ENCODE assay signal across 8 cellular contexts in the genomic region with DNA sequence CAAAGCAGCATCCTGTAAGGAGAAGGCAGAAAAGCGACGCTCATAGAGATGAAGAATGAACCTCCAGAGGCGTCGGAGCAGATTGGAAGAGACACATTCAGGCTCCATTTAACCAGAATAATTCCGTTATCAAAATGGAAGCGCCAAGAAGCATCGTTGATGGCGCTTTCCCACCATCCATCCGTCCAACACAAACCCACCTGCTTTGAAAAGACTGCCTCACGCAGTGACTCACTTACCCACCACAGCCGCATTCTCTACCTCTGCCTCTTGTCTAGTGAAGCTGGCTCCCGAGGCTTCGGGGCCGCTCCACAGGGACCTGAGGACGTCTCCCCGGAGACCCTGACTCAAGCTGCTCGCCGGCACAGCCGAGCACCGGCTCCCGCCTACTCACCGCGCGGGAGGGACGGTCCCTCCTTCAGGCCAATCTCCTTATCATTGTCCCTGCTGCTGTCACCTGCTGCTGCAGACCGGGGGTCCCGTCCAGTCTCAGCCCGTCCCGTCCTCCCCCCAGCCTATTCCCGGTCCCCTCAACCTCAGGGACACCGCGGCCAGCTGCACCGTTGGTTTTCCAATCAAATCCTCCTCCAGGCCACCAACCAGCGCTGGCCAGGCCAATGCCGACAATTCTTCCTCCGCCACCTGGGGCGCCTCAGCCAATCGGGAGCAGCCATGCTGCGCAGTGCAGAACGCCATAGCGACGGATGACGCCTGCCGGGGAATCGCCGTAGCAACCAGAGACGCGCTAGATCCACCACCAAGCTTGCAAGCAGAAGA. TPM values are rescaled to one million over a fixed set of nuclear protein-coding genes. Genes with fewer than 3 reads are reported as not detected.
DNase-seq lines count a peak whose midpoint lies in the region; ATAC-seq and TF ChIP-seq lines count a peak whose summit lies in the region.

A gene with protein sequence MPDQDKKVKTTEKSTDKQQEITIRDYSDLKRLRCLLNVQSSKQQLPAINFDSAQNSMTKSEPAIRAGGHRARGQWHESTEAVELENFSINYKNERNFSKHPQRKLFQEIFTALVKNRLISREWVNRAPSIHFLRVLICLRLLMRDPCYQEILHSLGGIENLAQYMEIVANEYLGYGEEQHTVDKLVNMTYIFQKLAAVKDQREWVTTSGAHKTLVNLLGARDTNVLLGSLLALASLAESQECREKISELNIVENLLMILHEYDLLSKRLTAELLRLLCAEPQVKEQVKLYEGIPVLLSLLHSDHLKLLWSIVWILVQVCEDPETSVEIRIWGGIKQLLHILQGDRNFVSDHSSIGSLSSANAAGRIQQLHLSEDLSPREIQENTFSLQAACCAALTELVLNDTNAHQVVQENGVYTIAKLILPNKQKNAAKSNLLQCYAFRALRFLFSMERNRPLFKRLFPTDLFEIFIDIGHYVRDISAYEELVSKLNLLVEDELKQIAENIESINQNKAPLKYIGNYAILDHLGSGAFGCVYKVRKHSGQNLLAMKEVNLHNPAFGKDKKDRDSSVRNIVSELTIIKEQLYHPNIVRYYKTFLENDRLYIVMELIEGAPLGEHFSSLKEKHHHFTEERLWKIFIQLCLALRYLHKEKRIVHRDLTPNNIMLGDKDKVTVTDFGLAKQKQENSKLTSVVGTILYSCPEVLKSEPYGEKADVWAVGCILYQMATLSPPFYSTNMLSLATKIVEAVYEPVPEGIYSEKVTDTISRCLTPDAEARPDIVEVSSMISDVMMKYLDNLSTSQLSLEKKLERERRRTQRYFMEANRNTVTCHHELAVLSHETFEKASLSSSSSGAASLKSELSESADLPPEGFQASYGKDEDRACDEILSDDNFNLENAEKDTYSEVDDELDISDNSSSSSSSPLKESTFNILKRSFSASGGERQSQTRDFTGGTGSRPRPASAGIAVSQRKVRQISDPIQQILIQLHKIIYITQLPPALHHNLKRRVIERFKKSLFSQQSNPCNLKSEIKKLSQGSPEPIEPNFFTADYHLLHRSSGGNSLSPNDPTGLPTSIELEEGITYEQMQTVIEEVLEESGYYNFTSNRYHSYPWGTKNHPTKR (minus strand): TSS at position 553 of the 777 bp plus-strand sequence. CDS start 16,501 bp downstream, outside the sequence.

- H3K9me3 Mint-ChIP-seq in neural crest cell, result no peaks in the 10 kb centered on the region

- H3K27ac ChIP-seq in RWPE1, result no peak within 1 kb of the TSS

- peak within 1 kb of the TSS; percentile 98 for H3K27ac Mint-ChIP-seq in neural crest cell (ENCODE audit: unreplicated experiment)

- peak; percentile 100 for ATAC-seq in GM21619 (IDR thresholded peaks at IDR 0.05; ENCODE audit: unreplicated experiment)
- peak; percentile 99 for ATAC-seq in stimulated activated naive CD8-positive, alpha-beta T cell treated with anti-CD3 and anti-CD28 coated beads, Interleukin-15, Interleukin-2, amounts not matched to agents 100 U/mL and 50 U/mL, for 24 hours

- peak; percentile 91 for DNase-seq in DMS114 treated with DMSO at 0.1 percent for 48 hours (lab: John Stamatoyannopoulos, UW; ENCODE audit: unreplicated experiment)
- DNase-seq in Jurkat, Clone E6-1 (ENCODE audit: low read depth, low spot score), result peak; percentile 84
- DNase-seq in RWPE1 (ENCODE audit: low spot score), result peak; percentile 96
- DNase-seq in activated gamma-delta T cell (lab: John Stamatoyannopoulos, UW), result peak; percentile 81
- DNase-seq in foreskin melanocyte, result peak; percentile 81
- peak; percentile 91 for DNase-seq in neural crest cell (ENCODE audit: low read depth, low spot score)
- peak; percentile 90 for DNase-seq in stimulated activated naive CD8-positive, alpha-beta T cell treated with anti-CD3 and anti-CD28 coated beads, Interleukin-15, Interleukin-2, amounts not matched to agents 100 U/mL and 50 U/mL, for 24 hours

- peaks cover 15% of the 10 kb centered on the region for H3K4me1 Mint-ChIP-seq in neural crest cell

- no peaks in the 10 kb centered on the region for H3K36me3 Mint-ChIP-seq in neural crest cell (ENCODE audit: low read depth)

- peaks cover 5% of the 10 kb centered on the region for H3K27me3 Mint-ChIP-seq in neural crest cell (ENCODE audit: low read depth)

- TF ChIP-seq CTCF in RWPE1 (conservative IDR thresholded peaks at IDR 0.05; ENCODE audit: low read depth), result no peak
- TF ChIP-seq CTCF in neural crest cell (conservative IDR thresholded peaks at IDR 0.05), result no peak

- POLR2A ChIA-PET in RWPE1 (lab: Yijun Ruan, JAX; ENCODE audit: low non-redundant PET), result no interaction called here

- CTCF ChIA-PET in RWPE1 (lab: Yijun Ruan, JAX), result no interaction called here

- peak within 1 kb of the TSS; percentile 96 for H3K4me3 Mint-ChIP-seq in neural crest cell

- H3K4me3 ChIP-seq in Jurkat, Clone E6-1 (ENCODE audit: low read length), result peak within 1 kb of the TSS; percentile 84

RNA-seq across cellular contexts. Expression of the gene that starts here (rescaled TPM):
- 2.3 TPM for polyA plus RNA-seq in Jurkat, Clone E6-1 (2012; ENCODE audit: insufficient read depth, insufficient read length)
- total RNA-seq in neural crest cell, result 1.6 and 2.7 TPM in 2 replicates
